18 cellular contexts compared by ENCODE assay signal in genomic region chr11:116688202-116688540, GRCh38.
"Had no signal": no experiment of that assay in that cellular context is flagged by ENCODE, and none has a peak within 500 bp of the region (broad histone marks: within the 10 kb centered on the region; RNA-seq: fewer than 3 reads in every experiment).

No MANE protein-coding gene starts in this region.

- H3K36me3 Mint-ChIP-seq: activated naive CD4-positive, alpha-beta T cell treated with anti-CD3 and anti-CD28 coated beads, Interleukin-2, amount 50 U/mL, for 72 hours; mesothelial cell of epicardium had no signal

- H3K4me3 Mint-ChIP-seq: activated T-cell treated with anti-CD3 and anti-CD28 coated beads, Interleukin-2, amount 50 U/mL, for 72 hours; mesothelial cell of epicardium; nephron had no signal

- H3K27ac Mint-ChIP-seq: activated naive CD4-positive, alpha-beta T cell treated with anti-CD3 and anti-CD28 coated beads, Interleukin-2, amount 50 U/mL, for 72 hours; activated T-cell treated with anti-CD3 and anti-CD28 coated beads, Interleukin-2, amount 50 U/mL, for 72 hours; mesothelial cell of epicardium had no signal

- H3K27me3 ChIP-seq: adrenal gland had no signal

- H3K4me1 ChIP-seq: adrenal gland, gastrocnemius medialis, heart right ventricle had no signal

- H3K9me3 ChIP-seq: adrenal gland, gastrocnemius medialis had no signal

- H3K9me3 Mint-ChIP-seq: activated naive CD4-positive, alpha-beta T cell treated with anti-CD3 and anti-CD28 coated beads, Interleukin-2, amount 50 U/mL, for 72 hours had no signal

- H3K27ac ChIP-seq: adrenal gland, gastrocnemius medialis, heart right ventricle, spleen, VCaP had no signal

- ATAC-seq: activated naive CD4-positive, alpha-beta T cell treated with anti-CD3 and anti-CD28 coated beads, Interleukin-2, amount 50 U/mL, for 72 hours; activated T-cell treated with anti-CD3 and anti-CD28 coated beads, Interleukin-2, amount 50 U/mL, for 72 hours; esophagus mucosa; gastrocnemius medialis; heart right ventricle had no signal

- H3K4me3 ChIP-seq: adrenal gland, gastrocnemius medialis, heart right ventricle, lung, spleen had no signal

- DNase-seq: activated CD4-positive, alpha-beta T cell treated with anti-CD3 and anti-CD28 coated beads for 1 hour; activated gamma-delta T cell treated with Interleukin-2 at 50 U/mL for 16 hours; activated T-cell treated with anti-CD3 and anti-CD28 coated beads, Interleukin-2, amount 50 U/mL, for 72 hours; effector CD4-positive, alpha-beta T cell; gastrocnemius medialis; heart right ventricle; occipital lobe; posterior cingulate gyrus; stimulated activated CD8-positive, alpha-beta memory T cell treated with anti-CD3 and anti-CD28 coated beads, Interleukin-4, amount 100 ng/mL, for 48 hours; stimulated activated naive CD4-positive, alpha-beta T cell had no signal

- H3K36me3 ChIP-seq: adrenal gland, gastrocnemius medialis, heart right ventricle, spleen had no signal
